Comparison of ENCODE assay signal across 9 cellular contexts in genomic region chr14:104116544-104117340, GRCh38. TPM values are rescaled to one million over a fixed set of nuclear protein-coding genes. Genes with fewer than 3 reads are reported as not detected.
A peak's percentile ranks its signal among the peaks of the same experiment; 100 is the strongest.
DNase-seq lines count a peak whose midpoint lies in the region; ATAC-seq, FAIRE-seq and TF ChIP-seq lines count a peak whose summit lies in the region.
"Had no signal": no experiment of that assay in that cellular context is flagged by ENCODE, and none has a peak within 500 bp of the region (broad histone marks: within the 10 kb centered on the region; RNA-seq: fewer than 3 reads in every experiment).

No MANE protein-coding gene starts in this region.

- FAIRE-seq in small intestine (lab: Jason Lieb, UNC), result no peak

- no peaks in the 10 kb centered on the region for H3K4me1 Mint-ChIP-seq in activated naive CD4-positive, alpha-beta T cell treated with anti-CD3 and anti-CD28 coated beads, Interleukin-2, amount 50 U/mL, for 24 hours

- H3K4me1 ChIP-seq in HEK293 (ENCODE audit: control insufficient read depth, insufficient read depth, low read length) (no peaks in the 10 kb centered on the region; the same call in 1 of the 2 replicates), iPS DF 6.9 (ENCODE audit: control insufficient read depth, insufficient read depth, low read length) (peaks cover 2% of the 10 kb centered on the region; the same call in 1 of the 2 replicates), small intestine (ENCODE audit: control insufficient read depth in 2 of 2, insufficient read depth in 1 of 2, low read depth in 1 of 2, low read length in 1 of 2) (no peaks in the 10 kb centered on the region)

- peak overlapping the region; percentile 30 for H3K4me3 ChIP-seq in HEK293 (ENCODE audit: low read depth, low read length)
- H3K4me3 ChIP-seq in iPS DF 6.9 (ENCODE audit: low read length), result peak overlapping the region; percentile 36; the same call in 1 of the 2 replicates
- peak overlapping the region; percentile 17 to 67 for H3K4me3 ChIP-seq in small intestine (ENCODE audit: low read depth in 1 of 2, low read length in 2 of 2)

- no peak overlapping the region for H3K27ac Mint-ChIP-seq in activated naive CD4-positive, alpha-beta T cell treated with anti-CD3 and anti-CD28 coated beads, Interleukin-2, amount 50 U/mL, for 24 hours

- no peak overlapping the region; the same call in 1 of the 2 replicates for H3K27ac ChIP-seq in HEK293 (ENCODE audit: extremely low read depth, low read depth, low read length)
- no peak overlapping the region for H3K27ac ChIP-seq in iPS DF 6.9 (ENCODE audit: low read length)
- H3K27ac ChIP-seq in small intestine (ENCODE audit: low read depth in 1 of 2, low read length in 1 of 2), result peak overlapping the region; percentile 52 to 59

- H3K36me3 Mint-ChIP-seq in activated naive CD4-positive, alpha-beta T cell treated with anti-CD3 and anti-CD28 coated beads, Interleukin-2, amount 50 U/mL, for 24 hours, result no peaks in the 10 kb centered on the region

- no CpG with 5 or more reads among the region's 91 CpGs for WGBS in iPS DF 6.9 (ENCODE audit: insufficient coverage, insufficient read length)
- WGBS in small intestine, 3 donors, result 0 to 2% (median 2%) methylated on average over 67 to 91 of the region's 91 CpGs

- ATAC-seq in HG02885 (IDR thresholded peaks at IDR 0.05; ENCODE audit: poor library complexity, unreplicated experiment) (no peak), HG03097 (IDR thresholded peaks at IDR 0.05; ENCODE audit: low FRiP score, unreplicated experiment) (no peak)

- H3K9me3 ChIP-seq in HEK293 (ENCODE audit: control insufficient read depth, insufficient read depth, low read depth, low read length), result no peaks in the 10 kb centered on the region
- H3K9me3 ChIP-seq in iPS DF 6.9 (ENCODE audit: control insufficient read depth, insufficient read depth, low read length), result no peaks in the 10 kb centered on the region
- H3K9me3 ChIP-seq in small intestine (ENCODE audit: control insufficient read depth, low read depth), result no peaks in the 10 kb centered on the region

- TF ChIP-seq CTCF in HEK293 (tag by site-specific recombination; IDR thresholded peaks at IDR 0.05), result no peak

- POLR2A ChIA-PET in HEK293 (lab: Yijun Ruan, JAX), result no interaction called here

- H3K27me3 Mint-ChIP-seq in activated naive CD4-positive, alpha-beta T cell treated with anti-CD3 and anti-CD28 coated beads, Interleukin-2, amount 50 U/mL, for 24 hours, result peaks cover 26% of the 10 kb centered on the region

- DNase-seq in iPS DF 6.9 (ENCODE audit: low read depth, low spot score), result no peak
- peak; percentile 86 for DNase-seq in small intestine
- no peak for DNase-seq in NCI-H510A (lab: John Stamatoyannopoulos, UW)
- no peak for DNase-seq in NCI-H2196 treated with DMSO at 0.1 percent for 48 hours (lab: John Stamatoyannopoulos, UW; ENCODE audit: unreplicated experiment)
- DNase-seq: NCI-H2171 treated with DMSO at 0.1 percent for 48 hours had no signal

- CTCF ChIA-PET in HEK293 (lab: Yijun Ruan, JAX), result interaction anchor here (0.7 kb wide), 1 partner anchor 499 kb away, joined by 4 read pairs; no protein-coding TSS in a partner anchor

- H3K9me3 Mint-ChIP-seq in activated naive CD4-positive, alpha-beta T cell treated with anti-CD3 and anti-CD28 coated beads, Interleukin-2, amount 50 U/mL, for 24 hours, result no peaks in the 10 kb centered on the region

- H3K36me3 ChIP-seq in HEK293 (ENCODE audit: control insufficient read depth in 2 of 2, insufficient read depth in 1 of 2, low read length in 2 of 2), result no peaks in the 10 kb centered on the region
- H3K36me3 ChIP-seq in iPS DF 6.9 (ENCODE audit: control insufficient read depth, insufficient read depth, low read length), result no peaks in the 10 kb centered on the region
- no peaks in the 10 kb centered on the region for H3K36me3 ChIP-seq in small intestine (ENCODE audit: control insufficient read depth in 2 of 2, insufficient read depth in 2 of 2, low read length in 2 of 2)

- H3K27me3 ChIP-seq in iPS DF 6.9 (ENCODE audit: control insufficient read depth, insufficient read depth, low read length) (peaks cover 12% of the 10 kb centered on the region; the same call in 1 of the 2 replicates), small intestine (ENCODE audit: control insufficient read depth in 2 of 2, insufficient read depth in 2 of 2, low read length in 2 of 2) (peaks cover 0 to 2% of the 10 kb centered on the region in 2 donors)

- peak overlapping the region; percentile 52 for H3K4me3 Mint-ChIP-seq in activated naive CD4-positive, alpha-beta T cell treated with anti-CD3 and anti-CD28 coated beads, Interleukin-2, amount 50 U/mL, for 24 hours

TF ChIP-seq in HEK293, 187 proteins besides CTCF, POLR2A, EP300 and RAD21:
- TF ChIP-seq ZNF843 (tag by site-specific recombination; IDR thresholded peaks at IDR 0.05), result no peak
- TF ChIP-seq EGR2 (tag by site-specific recombination; IDR thresholded peaks at IDR 0.05; ENCODE audit: low read depth), result 0 out of 2 replicates have a peak, but pooled peaks have one; percentile 13

RNA-seq across cellular contexts. Expression of gene KIF26A, which starts 21.6 kb away (rescaled TPM):
- polyA plus RNA-seq in small intestine, result 1 to 10 TPM in 1 of 3 donors, under 1 TPM in 1, not detected in 1; 0.27 to 4.8 TPM

RNA-seq across cellular contexts. Expression of gene ASPG, which starts 31.2 kb away (rescaled TPM):
- polyA plus RNA-seq in small intestine, result 1 to 10 TPM in 2 of 3 donors, under 1 TPM in 1; 0.43 to 2.7 (median 1.9) TPM

Comparison
In these comparisons a context has a peak if more than half of its experiments do, and no peak if none do; other contexts are left out.
1. H3K27ac ChIP-seq: peak in small intestine (2 of 2); none in HEK293 (single experiment) and iPS DF 6.9 (single experiment).
2. Peak in every context shown above with its lines, with median percentiles within 50 percentile points of each other: H3K4me3 ChIP-seq.